8 cellular contexts compared by ENCODE assay signal in genomic region chr19:10431943-10432735, GRCh38. TPM values are rescaled to one million over a fixed set of nuclear protein-coding genes. Genes with fewer than 3 reads are reported as not detected.
DNase-seq lines count a peak whose midpoint lies in the region; ATAC-seq and TF ChIP-seq lines count a peak whose summit lies in the region.

No MANE protein-coding gene starts in this region.

- H3K27ac Mint-ChIP-seq in activated naive CD8-positive, alpha-beta T cell treated with anti-CD3 and anti-CD28 coated beads for 36 hours: peak overlapping the region; percentile 36

- H4K20me1 ChIP-seq in hepatocyte (ENCODE audit: insufficient read depth, poor library complexity, severe bottlenecking) (no peaks in the 10 kb centered on the region), smooth muscle cell (ENCODE audit: low read depth) (peaks cover 13% of the 10 kb centered on the region)

- POLR2A ChIA-PET in GM10248 (lab: Yijun Ruan, JAX): interaction anchor here (0.5 to 0.6 kb wide), 3 partner anchors 145 to 447 kb away, joined by 3 to 5 read pairs (median 3); no protein-coding TSS in a partner anchor

- H3K79me2 ChIP-seq in hepatocyte: no peaks in the 10 kb centered on the region
- no peaks in the 10 kb centered on the region for H3K79me2 ChIP-seq in smooth muscle cell (ENCODE audit: low read depth)

- H3K4me3 Mint-ChIP-seq in activated naive CD8-positive, alpha-beta T cell treated with anti-CD3 and anti-CD28 coated beads for 36 hours: peak overlapping the region; percentile 76

- H3K9me3 ChIP-seq in SJCRH30 (replicated peaks) (no peaks in the 10 kb centered on the region), hepatocyte (ENCODE audit: low read depth) (no peaks in the 10 kb centered on the region), smooth muscle cell (replicated peaks; ENCODE audit: low read depth) (no peaks in the 10 kb centered on the region)

- H3K27me3 Mint-ChIP-seq in activated naive CD8-positive, alpha-beta T cell treated with anti-CD3 and anti-CD28 coated beads for 36 hours: peaks cover 43% of the 10 kb centered on the region

- H3K4me2 ChIP-seq in hepatocyte: peak overlapping the region; percentile 90
- peak overlapping the region; percentile 84 for H3K4me2 ChIP-seq in smooth muscle cell

- H3K9me3 Mint-ChIP-seq in activated naive CD8-positive, alpha-beta T cell treated with anti-CD3 and anti-CD28 coated beads for 36 hours: no peaks in the 10 kb centered on the region

- ATAC-seq in GM18861 (IDR thresholded peaks at IDR 0.05; ENCODE audit: unreplicated experiment) (no peak), GM19463 (IDR thresholded peaks at IDR 0.05; ENCODE audit: unreplicated experiment) (no peak)

- H3K4me1 Mint-ChIP-seq in activated naive CD8-positive, alpha-beta T cell treated with anti-CD3 and anti-CD28 coated beads for 36 hours: peaks cover 44% of the 10 kb centered on the region

- H2AFZ ChIP-seq in hepatocyte: peak overlapping the region; percentile 66
- H2AFZ ChIP-seq in smooth muscle cell (ENCODE audit: low read depth): peak overlapping the region; percentile 62

- H3K9ac ChIP-seq in smooth muscle cell (ENCODE audit: low read depth): no peak overlapping the region

- 0 out of 2 replicates have a peak, but pooled peaks cover 3% of the 10 kb centered on the region for H3K4me1 ChIP-seq in SJCRH30
- H3K4me1 ChIP-seq in hepatocyte (ENCODE audit: insufficient read depth): peaks cover 7% of the 10 kb centered on the region
- peaks cover 7% of the 10 kb centered on the region for H3K4me1 ChIP-seq in smooth muscle cell (ENCODE audit: low read depth)

- H3K36me3 Mint-ChIP-seq in activated naive CD8-positive, alpha-beta T cell treated with anti-CD3 and anti-CD28 coated beads for 36 hours: peaks cover 9% of the 10 kb centered on the region

- DNase-seq in GM10248 (ENCODE audit: extremely low spot score) (peak; percentile 83), SJCRH30 (peak; percentile 67 to 69), hepatocyte (ENCODE audit: low spot score) (peak; percentile 55), smooth muscle cell (lab: John Stamatoyannopoulos, UW; ENCODE audit: unreplicated experiment) (peak; percentile 56), dedifferentiated amniotic fluid mesenchymal stem cell (ENCODE audit: extremely low spot score) (no peak)
- no peak for DNase-seq in activated naive CD8-positive, alpha-beta T cell treated with anti-CD3 and anti-CD28 coated beads for 36 hours

- TF ChIP-seq CTCF in GM10248 (IDR thresholded peaks at IDR 0.05; ENCODE audit: control extremely low read depth, extremely low read depth, low read depth, missing control alignments) (no peak), hepatocyte (IDR thresholded peaks at IDR 0.05; ENCODE audit: poor library complexity) (no peak), smooth muscle cell (IDR thresholded peaks at IDR 0.05; ENCODE audit: borderline replicate concordance, insufficient read depth, poor library complexity, severe bottlenecking) (no peak)

- H3K27me3 ChIP-seq in SJCRH30: no peaks in the 10 kb centered on the region
- peaks cover 41% of the 10 kb centered on the region for H3K27me3 ChIP-seq in hepatocyte
- H3K27me3 ChIP-seq in smooth muscle cell (ENCODE audit: low read depth): no peaks in the 10 kb centered on the region

- H3K9me2 ChIP-seq in hepatocyte (replicated peaks; ENCODE audit: insufficient read depth): no peaks in the 10 kb centered on the region

- CTCF ChIA-PET in GM10248 (lab: Yijun Ruan, JAX): interaction anchor here (1.3 to 29.5 kb wide), 3 partner anchors 9 to 149 kb away, joined by 3 to 979 read pairs (median 3); partner anchors contain the start of gene CDC37

- 2% methylated on average over 12 of the region's 64 CpGs for WGBS in hepatocyte (ENCODE audit: low lambda C conversion rate, missing lambda C conversion rate)
- WGBS in smooth muscle cell (ENCODE audit: low lambda C conversion rate): 1% methylated on average over 7 of the region's 64 CpGs

- no peaks in the 10 kb centered on the region for H3F3A ChIP-seq in smooth muscle cell (ENCODE audit: low read depth)

- H3K36me3 ChIP-seq in SJCRH30: no peaks in the 10 kb centered on the region
- no peaks in the 10 kb centered on the region for H3K36me3 ChIP-seq in hepatocyte (replicated peaks; ENCODE audit: insufficient read depth, low read depth)
- H3K36me3 ChIP-seq in smooth muscle cell (ENCODE audit: low read depth): no peaks in the 10 kb centered on the region

- no peak overlapping the region; the same call in 1 of the 2 replicates for H3K27ac ChIP-seq in SJCRH30
- H3K27ac ChIP-seq in hepatocyte: no peak overlapping the region
- H3K27ac ChIP-seq in smooth muscle cell (ENCODE audit: low read depth): no peak overlapping the region

- H3K4me3 ChIP-seq in SJCRH30 (peak overlapping the region; percentile 57), hepatocyte (no peak overlapping the region), smooth muscle cell (peak overlapping the region; percentile 57)

RNA-seq across cellular contexts. Expression of gene PDE4A, which starts 11.8 kb away (rescaled TPM):
- 3.7 and 4.2 TPM in 2 replicates for total RNA-seq in SJCRH30 (2014; rRNA removed; shearing (Covaris generic))
- total RNA-seq in activated naive CD8-positive, alpha-beta T cell treated with anti-CD3 and anti-CD28 coated beads for 36 hours: 10 to 100 TPM; 10.6 to 11.4 TPM
- 1.3 and 2.8 TPM in 2 replicates for total RNA-seq in hepatocyte
- polyA plus RNA-seq in hepatocyte: 4.3 and 5.8 TPM in 2 replicates
- total RNA-seq in smooth muscle cell: 2.7 and 3.3 TPM in 2 replicates
- 12.3 and 16.4 TPM in 2 replicates for polyA plus RNA-seq in smooth muscle cell

RNA-seq across cellular contexts. Expression of gene CDC37, which starts 28.8 kb away (rescaled TPM):
- total RNA-seq in SJCRH30 (2014; rRNA removed; shearing (Covaris generic)): 118 and 130 TPM in 2 replicates
- total RNA-seq in activated naive CD8-positive, alpha-beta T cell treated with anti-CD3 and anti-CD28 coated beads for 36 hours: 100 to 1,000 TPM; 242 to 252 TPM
- total RNA-seq in hepatocyte (124 and 144 TPM in 2 replicates), smooth muscle cell (98.4 and 103 TPM in 2 replicates)
- polyA plus RNA-seq in hepatocyte (196 and 224 TPM in 2 replicates), smooth muscle cell (186 and 198 TPM in 2 replicates)

RNA-seq across cellular contexts. Expression of gene TYK2, which starts 51.8 kb away (rescaled TPM):
- total RNA-seq in SJCRH30 (2014; rRNA removed; shearing (Covaris generic)): 45.8 and 56.1 TPM in 2 replicates
- 100 to 1,000 TPM; 153 to 155 TPM for total RNA-seq in activated naive CD8-positive, alpha-beta T cell treated with anti-CD3 and anti-CD28 coated beads for 36 hours
- total RNA-seq in hepatocyte: 52.4 and 63.6 TPM in 2 replicates
- 94.3 and 108 TPM in 2 replicates for polyA plus RNA-seq in hepatocyte
- total RNA-seq in smooth muscle cell: 52.5 and 53.1 TPM in 2 replicates
- 90.8 and 98.4 TPM in 2 replicates for polyA plus RNA-seq in smooth muscle cell

Comparison
In these comparisons a context has a peak if more than half of its experiments do, and no peak if none do; other contexts are left out.
1. DNase-seq: peak in GM10248 (single experiment), SJCRH30 (2 of 2), hepatocyte (single experiment) and smooth muscle cell (single experiment); none in activated naive CD8-positive, alpha-beta T cell treated with anti-CD3 and anti-CD28 coated beads for 36 hours (single experiment) and dedifferentiated amniotic fluid mesenchymal stem cell (single experiment).